9 cellular contexts compared by ENCODE assay signal in the genomic region with DNA sequence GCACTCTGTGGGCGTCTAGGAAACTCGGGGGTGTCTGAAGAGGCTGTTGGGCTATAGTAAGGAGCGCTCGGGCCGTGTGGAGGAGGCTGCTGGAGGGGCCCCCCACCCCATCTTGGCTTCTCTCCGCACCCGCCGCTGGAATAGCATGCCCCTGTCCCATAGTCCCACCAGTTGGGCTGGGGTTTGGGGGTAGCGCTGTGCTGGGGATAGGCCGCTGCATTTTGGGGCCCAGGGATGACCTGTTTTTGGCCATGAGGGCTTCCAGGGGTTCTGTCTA. TPM values are rescaled to one million over a fixed set of nuclear protein-coding genes. Genes with fewer than 3 reads are reported as not detected.
A peak's percentile ranks its signal among the peaks of the same experiment; 100 is the strongest.
DNase-seq lines count a peak whose midpoint lies in the region; ATAC-seq and TF ChIP-seq lines count a peak whose summit lies in the region.
"Had no signal": no experiment of that assay in that cellular context is flagged by ENCODE, and none has a peak within 500 bp of the region (broad histone marks: within the 10 kb centered on the region; RNA-seq: fewer than 3 reads in every experiment).

No MANE protein-coding gene starts in this region.

- peak overlapping the region; percentile 78 for H2AFZ ChIP-seq in GM23248

- peak overlapping the region; percentile 41 for H3K27ac Mint-ChIP-seq in T-helper 17 cell

- H3K9me2 ChIP-seq in GM23248 (ENCODE audit: insufficient read depth), result no peaks in the 10 kb centered on the region

- H3F3A ChIP-seq in GM23248 (ENCODE audit: insufficient read depth), result peaks cover 7% of the 10 kb centered on the region

- TF ChIP-seq CTCF in fibroblast of mammary gland (conservative IDR thresholded peaks at IDR 0.05; ENCODE audit: control insufficient read depth, insufficient read depth, low read depth, low read length), result no peak
- no peak for TF ChIP-seq CTCF in sigmoid colon (IDR thresholded peaks at IDR 0.05)

- H3K4me3 ChIP-seq in GM23248 (peak overlapping the region; percentile 66), fibroblast of mammary gland (ENCODE audit: control insufficient read depth, low read depth, low read length) (peak overlapping the region; percentile 21), sigmoid colon (peak overlapping the region in 3 of 4 donors; percentile 27 to 52 (median 50))

- peak overlapping the region; percentile 73 for H3K4me2 ChIP-seq in GM23248 (ENCODE audit: unreplicated experiment)

- ATAC-seq in T-helper 17 cell, result no peak
- no peak for ATAC-seq in HG03108 (IDR thresholded peaks at IDR 0.05; ENCODE audit: unreplicated experiment)

- H3K36me3 ChIP-seq in GM23248 (ENCODE audit: low read depth) (no peaks in the 10 kb centered on the region), sigmoid colon (no peaks in the 10 kb centered on the region)

- H3K36me3 Mint-ChIP-seq in T-helper 17 cell (ENCODE audit: low read depth), result peaks cover 4% of the 10 kb centered on the region

- DNase-seq in GM23248, result no peak
- no peak for DNase-seq in T-helper 17 cell
- no peak for DNase-seq in fibroblast of mammary gland (ENCODE audit: low read depth)
- no peak for DNase-seq in sigmoid colon
- DNase-seq in cortex of kidney (lab: John Stamatoyannopoulos, UW), result no peak
- DNase-seq in NCI-H1092 (lab: John Stamatoyannopoulos, UW), result no peak
- no peak for DNase-seq in NCI-H187 treated with DMSO at 0.1 percent for 48 hours (lab: John Stamatoyannopoulos, UW)

- H4K20me1 ChIP-seq in GM23248 (ENCODE audit: insufficient read depth), result no peaks in the 10 kb centered on the region

- H3K27ac ChIP-seq in GM23248, result no peak overlapping the region
- H3K27ac ChIP-seq in sigmoid colon, result no peak overlapping the region

- no peak overlapping the region for H3K9ac ChIP-seq in GM23248

- intact Hi-C loops in sigmoid colon (cut with DNase I), result no loop called here

- H3K27me3 Mint-ChIP-seq in T-helper 17 cell, result peaks cover 32% of the 10 kb centered on the region

- in situ Hi-C loops in GM23248 (cut with MboI), result no loop called here

- H3K9me3 ChIP-seq in GM23248 (ENCODE audit: low read depth) (no peaks in the 10 kb centered on the region), T-helper 17 cell (ENCODE audit: control insufficient read depth, low read length, poor library complexity, severe bottlenecking) (no peaks in the 10 kb centered on the region), sigmoid colon (no peaks in the 10 kb centered on the region)

- TF ChIP-seq EP300 in sigmoid colon (IDR thresholded peaks at IDR 0.05), result no peak

- 3 to 9% methylated on average over 5 to 10 of the region's 10 CpGs for WGBS in GM23248 (ENCODE audit: low coverage in 1 of 2, low lambda C conversion rate in 2 of 2, missing lambda C conversion rate in 2 of 2), 2 experiments
- 1 to 3% methylated on average over 10 of the region's 10 CpGs for WGBS in sigmoid colon, 2 donors

- peaks cover 49% of the 10 kb centered on the region for H3K27me3 ChIP-seq in GM23248 (replicated peaks; ENCODE audit: insufficient read depth)
- H3K27me3 ChIP-seq in sigmoid colon, result peaks cover 45 to 55% (median 53%) of the 10 kb centered on the region in 3 donors

- H3K4me3 Mint-ChIP-seq in T-helper 17 cell, result peak overlapping the region; percentile 97

- peaks cover 32% of the 10 kb centered on the region for H3K4me1 Mint-ChIP-seq in T-helper 17 cell

- H3K4me1 ChIP-seq in GM23248 (ENCODE audit: insufficient read depth) (peaks cover 5% of the 10 kb centered on the region; the same call in 1 of the 2 replicates), sigmoid colon (peaks cover 0 to 47% (median 44%) of the 10 kb centered on the region in 4 donors)

- TF ChIP-seq POLR2A in sigmoid colon (IDR thresholded peaks at IDR 0.05), result no peak

- no peaks in the 10 kb centered on the region for H3K79me2 ChIP-seq in GM23248 (ENCODE audit: insufficient read depth)

RNA-seq across cellular contexts. Expression of gene EFNA3, which starts 0.5 kb away (rescaled TPM):
- total RNA-seq in GM23248 (2014; rRNA removed; shearing (Covaris generic)), result 1.4 and 3.0 TPM in 2 replicates
- polyA plus RNA-seq in GM23248 (2016; fragmentation: Nextera tagmentation; extraction: Ambion mirVana) (2.5 and 2.7 TPM in 2 replicates), sigmoid colon (1 to 10 TPM; 8.4 to 9.0 (median 8.5) TPM)
- total RNA-seq in T-helper 17 cell (1 to 10 TPM in 1 of 2 donors, under 1 TPM in 1; 0.29 to 1.3 TPM), sigmoid colon (1 to 10 TPM in 3 of 4 donors, under 1 TPM in 1; 0.27 to 3.0 (median 1.9) TPM)

RNA-seq across cellular contexts. Expression of gene EFNA4, which starts 15.6 kb away (rescaled TPM):
- 2.4 and 5.5 TPM in 2 replicates for total RNA-seq in GM23248 (2014; rRNA removed; shearing (Covaris generic))
- polyA plus RNA-seq in GM23248 (2016; fragmentation: Nextera tagmentation; extraction: Ambion mirVana) (4.4 and 4.6 TPM in 2 replicates), sigmoid colon (10 to 100 TPM; 10.2 to 22.2 (median 12.0) TPM)
- total RNA-seq in T-helper 17 cell (1 to 10 TPM; 2.6 to 4.9 TPM), sigmoid colon (1 to 10 TPM; 1.6 to 5.0 (median 3.1) TPM)

RNA-seq across cellular contexts. Expression of gene ADAM15, which starts 28.0 kb away (rescaled TPM):
- total RNA-seq in GM23248 (2014; rRNA removed; shearing (Covaris generic)), result 85.6 and 109 TPM in 2 replicates
- polyA plus RNA-seq in GM23248 (2016; fragmentation: Nextera tagmentation; extraction: Ambion mirVana), result 73.0 and 80.4 TPM in 2 replicates
- total RNA-seq in T-helper 17 cell, result 10 to 100 TPM; 30.3 to 33.8 TPM
- 10 to 100 TPM; 42.6 to 66.7 (median 53.1) TPM for total RNA-seq in sigmoid colon
- 100 to 1,000 TPM in 1 of 3 donors, 10 to 100 TPM in 2; 37.8 to 186 (median 55.9) TPM for polyA plus RNA-seq in sigmoid colon

RNA-seq across cellular contexts. Expression of gene DCST1, which starts 45.5 kb away (rescaled TPM):
- not detected in 2 replicates for total RNA-seq in GM23248 (2014; rRNA removed; shearing (Covaris generic))
- polyA plus RNA-seq in GM23248 (2016; fragmentation: Nextera tagmentation; extraction: Ambion mirVana) (not detected in 2 replicates), sigmoid colon (under 1 TPM in 1 of 3 donors, not detected in 2; 0.09 TPM)
- total RNA-seq in T-helper 17 cell (under 1 TPM; 0.23 to 0.57 TPM), sigmoid colon (under 1 TPM in 1 of 4 donors, not detected in 3; 0.16 TPM)
- total RNA-seq: renal cortical epithelial cell had no signal

RNA-seq across cellular contexts. Expression of gene DCST2, which starts 45.6 kb away (rescaled TPM):
- not detected in 2 replicates for total RNA-seq in GM23248 (2014; rRNA removed; shearing (Covaris generic))
- polyA plus RNA-seq in GM23248 (2016; fragmentation: Nextera tagmentation; extraction: Ambion mirVana) (0.14 and 0.16 TPM in 2 replicates), sigmoid colon (1 to 10 TPM in 1 of 3 donors, not detected in 2; 2.0 TPM)
- total RNA-seq in T-helper 17 cell (1 to 10 TPM in 1 of 2 donors, under 1 TPM in 1; 0.94 to 1.3 TPM), sigmoid colon (under 1 TPM in 3 of 4 donors, not detected in 1; 0.27 to 0.49 (median 0.36) TPM)
